ENCODE assay signal across 1 cellular context in genomic region chr2:46318579-46319460, GRCh38.
TF ChIP-seq lines count a peak whose summit lies in the region.

No MANE protein-coding gene starts in this region.

TF ChIP-seq in WTC11, 78 proteins besides CTCF, POLR2A, EP300 and RAD21 (continued from another document):
- TF ChIP-seq ZNF532 (CRISPR knock-in tag; IDR thresholded peaks at IDR 0.05; ENCODE audit: borderline replicate concordance): no peak
- no peak for TF ChIP-seq KAT7 (CRISPR knock-in tag; IDR thresholded peaks at IDR 0.05; ENCODE audit: borderline replicate concordance)
- no peak for TF ChIP-seq NR2C2 (CRISPR knock-in tag; IDR thresholded peaks at IDR 0.05)
- TF ChIP-seq PRRX2 (CRISPR knock-in tag; IDR thresholded peaks at IDR 0.05): no peak
- TF ChIP-seq ZSCAN18 (CRISPR knock-in tag; IDR thresholded peaks at IDR 0.05): no peak
- TF ChIP-seq AFF4 (CRISPR knock-in tag; IDR thresholded peaks at IDR 0.05; ENCODE audit: borderline replicate concordance): no peak
- no peak for TF ChIP-seq ZNF317 (CRISPR knock-in tag; IDR thresholded peaks at IDR 0.05; ENCODE audit: borderline replicate concordance, low read depth)
- no peak for TF ChIP-seq ZNF263 (CRISPR knock-in tag; IDR thresholded peaks at IDR 0.05; ENCODE audit: low read depth)
- no peak for TF ChIP-seq IRF1 (CRISPR knock-in tag; IDR thresholded peaks at IDR 0.05)
- no peak for TF ChIP-seq ZNF232 (CRISPR knock-in tag; IDR thresholded peaks at IDR 0.05)
- no peak for TF ChIP-seq ZNF281 (CRISPR knock-in tag; IDR thresholded peaks at IDR 0.05)
- no peak for TF ChIP-seq TEAD1 (CRISPR knock-in tag; IDR thresholded peaks at IDR 0.05)
- TF ChIP-seq ELF4 (CRISPR knock-in tag; IDR thresholded peaks at IDR 0.05; ENCODE audit: low read depth): no peak
- TF ChIP-seq ATF6 (CRISPR knock-in tag; IDR thresholded peaks at IDR 0.05): no peak
TF ChIP-seq in WTC11: peak in this region for 0.
